In genomic region chr4:7070729-7071511, GRCh38 we compare ENCODE assay signal across 8 cellular contexts. TPM values are rescaled to one million over a fixed set of nuclear protein-coding genes. Genes with fewer than 3 reads are reported as not detected.
DNase-seq lines count a peak whose midpoint lies in the region; ATAC-seq lines count a peak whose summit lies in the region.

No MANE protein-coding gene starts in this region.

- H3K4me1 Mint-ChIP-seq in central memory CD8-positive, alpha-beta T cell = peaks cover 29% of the 10 kb centered on the region

- H3K36me3 Mint-ChIP-seq in central memory CD8-positive, alpha-beta T cell (ENCODE audit: insufficient read depth) = peaks cover 9% of the 10 kb centered on the region

- H3K27ac Mint-ChIP-seq in central memory CD8-positive, alpha-beta T cell (ENCODE audit: low read depth) = no peak overlapping the region

- ATAC-seq in HG03097 (IDR thresholded peaks at IDR 0.05; ENCODE audit: low FRiP score, unreplicated experiment) = peak; percentile 29
- peak; percentile 14 for ATAC-seq in central memory CD8-positive, alpha-beta T cell (replicated peaks; ENCODE audit: extremely low read depth, poor library complexity, severe bottlenecking)

- H3K4me3 Mint-ChIP-seq in central memory CD8-positive, alpha-beta T cell = peak overlapping the region; percentile 14

- DNase-seq in SHP77 (lab: John Stamatoyannopoulos, UW) (peak; percentile 28 to 45), SHP77 treated with DMSO at 0.1 percent for 48 hours (lab: John Stamatoyannopoulos, UW) (no peak), NCI-H460 (ENCODE audit: extremely low read depth, low read depth) (peak; percentile 47), left kidney (ENCODE audit: low read depth, low spot score) (peak; percentile 90)
- DNase-seq in activated CD4-positive, alpha-beta T cell treated with anti-CD3 and anti-CD28 coated beads for 1 hour = peak; percentile 78
- DNase-seq in central memory CD8-positive, alpha-beta T cell (ENCODE audit: low spot score in 2 of 2) = peak; percentile 81 to 90
- peak; percentile 79 to 85 for DNase-seq in stimulated activated CD4-positive, alpha-beta T cell treated with anti-CD3 and anti-CD28 coated beads, Interleukin-4, amount 100 ng/mL, for 4 hours

- no peaks in the 10 kb centered on the region for H3K27me3 Mint-ChIP-seq in central memory CD8-positive, alpha-beta T cell

- no peaks in the 10 kb centered on the region for H3K9me3 Mint-ChIP-seq in central memory CD8-positive, alpha-beta T cell

RNA-seq across cellular contexts. Expression of gene GRPEL1, which starts 3.1 kb away (rescaled TPM):
- total RNA-seq in NCI-H460 (2014; rRNA removed; shearing (Covaris generic)) = 45.5 and 50.7 TPM in 2 replicates
- polyA plus RNA-seq in NCI-H460 (2014; cell fraction: nucleus; rRNA removed) = 21.7 and 42.2 TPM in 2 replicates

RNA-seq across cellular contexts. Expression of gene TADA2B, which starts 27.7 kb away (rescaled TPM):
- 4.6 and 5.8 TPM in 2 replicates for total RNA-seq in NCI-H460 (2014; rRNA removed; shearing (Covaris generic))
- polyA plus RNA-seq in NCI-H460 (2014; cell fraction: nucleus; rRNA removed) = 3.4 and 3.5 TPM in 2 replicates
